Comparison of ENCODE assay signal across 16 cellular contexts in genomic region chr18:50125456-50125855, GRCh38.
DNase-seq lines count a peak whose midpoint lies in the region; FAIRE-seq and TF ChIP-seq lines count a peak whose summit lies in the region.
"Had no signal": no experiment of that assay in that cellular context is flagged by ENCODE, and none has a peak within 500 bp of the region (broad histone marks: within the 10 kb centered on the region; RNA-seq: fewer than 3 reads in every experiment).

No MANE protein-coding gene starts in this region.

- no peaks in the 10 kb centered on the region for H4K20me1 ChIP-seq in astrocyte (ENCODE audit: insufficient read depth, low read length)
- H4K20me1 ChIP-seq: BLaER1 had no signal

- H3K4me2 ChIP-seq in astrocyte (ENCODE audit: low read length) = no peak overlapping the region
- H3K4me2 ChIP-seq: BLaER1 had no signal

- H3K27me3 ChIP-seq in astrocyte (ENCODE audit: insufficient read depth, low read length) = peaks cover 3% of the 10 kb centered on the region
- no peaks in the 10 kb centered on the region for H3K27me3 ChIP-seq in vagina
- H3K27me3 ChIP-seq: BLaER1 had no signal

- no peak for TF ChIP-seq POLR2A in vagina (IDR thresholded peaks at IDR 0.05)

- H3K79me2 ChIP-seq in astrocyte (ENCODE audit: insufficient read depth, low read length) = no peaks in the 10 kb centered on the region

- FAIRE-seq in astrocyte (lab: Jason Lieb, UNC) = no peak
- FAIRE-seq: GM12892 had no signal

- H3K27me3 Mint-ChIP-seq in astrocyte (ENCODE audit: low read depth, unreplicated experiment) = no peaks in the 10 kb centered on the region

- no peak overlapping the region for H3K4me3 Mint-ChIP-seq in astrocyte (ENCODE audit: unreplicated experiment)
- H3K4me3 Mint-ChIP-seq: CD8-positive, alpha-beta memory T cell; H9 had no signal

- H3K4me1 Mint-ChIP-seq in astrocyte (ENCODE audit: low read depth, unreplicated experiment) = peaks cover 25% of the 10 kb centered on the region
- H3K4me1 Mint-ChIP-seq: CD8-positive, alpha-beta memory T cell had no signal

- H3K36me3 ChIP-seq in astrocyte (ENCODE audit: insufficient read depth, low read length) (no peaks in the 10 kb centered on the region), vagina (no peaks in the 10 kb centered on the region)
- H3K36me3 ChIP-seq: BLaER1 had no signal

- H2AFZ ChIP-seq in astrocyte (ENCODE audit: low read depth, low read length) = no peak overlapping the region

- H3K27ac ChIP-seq in astrocyte (ENCODE audit: low read depth, low read length) (no peak overlapping the region), vagina (no peak overlapping the region)
- H3K27ac ChIP-seq: 22Rv1, BLaER1 had no signal

- TF ChIP-seq CTCF in astrocyte (IDR thresholded peaks at IDR 0.05; ENCODE audit: insufficient read depth, low read depth, low read length) (no peak), vagina (IDR thresholded peaks at IDR 0.05) (no peak)

- DNase-seq in DMS53 (lab: John Stamatoyannopoulos, UW) (peak; percentile 18), DMS53 treated with DMSO at 0.1 percent for 48 hours (lab: John Stamatoyannopoulos, UW; ENCODE audit: unreplicated experiment) (no peak), astrocyte (ENCODE audit: low read depth) (no peak), kidney tubule cell (ENCODE audit: low spot score) (peak; percentile 48), COLO668 (lab: John Stamatoyannopoulos, UW; ENCODE audit: unreplicated experiment) (no peak), vagina (ENCODE audit: extremely low spot score in 2 of 2) (no peak), GM19240 (ENCODE audit: insufficient read length, low spot score) (no peak)
- DNase-seq: AML-193; CD8-positive, alpha-beta memory T cell; DND-41; GDM1; GOT3; H9 had no signal

- H3K4me3 ChIP-seq in astrocyte (ENCODE audit: insufficient read depth, low read depth, low read length) (no peak overlapping the region), vagina (no peak overlapping the region)
- H3K4me3 ChIP-seq: BLaER1 had no signal

- H3K9me3 Mint-ChIP-seq in astrocyte (ENCODE audit: unreplicated experiment) = peaks cover 1% of the 10 kb centered on the region
- H3K9me3 Mint-ChIP-seq: CD8-positive, alpha-beta memory T cell; H9 had no signal

- no peak overlapping the region for H3K9ac ChIP-seq in astrocyte (ENCODE audit: low read length)
- H3K9ac ChIP-seq: BLaER1 had no signal

- intact Hi-C loops in vagina (cut with DNase I) = no loop called here

- peaks cover 2% of the 10 kb centered on the region for H3K36me3 Mint-ChIP-seq in astrocyte (ENCODE audit: low read depth, unreplicated experiment)
- H3K36me3 Mint-ChIP-seq: CD8-positive, alpha-beta memory T cell had no signal

- no peaks in the 10 kb centered on the region for H3K9me3 ChIP-seq in astrocyte (ENCODE audit: insufficient read depth, low read depth, low read length)
- H3K9me3 ChIP-seq in vagina = no peaks in the 10 kb centered on the region
- H3K9me3 ChIP-seq: BLaER1 had no signal

- H3K27ac Mint-ChIP-seq in astrocyte (ENCODE audit: unreplicated experiment) = peak overlapping the region; percentile 22
- H3K27ac Mint-ChIP-seq: CD8-positive, alpha-beta memory T cell; H9 had no signal

- H3K4me1 ChIP-seq in astrocyte (ENCODE audit: insufficient read depth, low read length) (no peaks in the 10 kb centered on the region), vagina (no peaks in the 10 kb centered on the region)
- H3K4me1 ChIP-seq: BLaER1 had no signal

Comparison
In these comparisons a context has a peak if more than half of its experiments do, and no peak if none do; other contexts are left out.
1. DNase-seq: peak in DMS53 (single experiment) and kidney tubule cell (single experiment); none in DMS53 treated with DMSO at 0.1 percent for 48 hours (single experiment), astrocyte (single experiment), COLO668 (single experiment), vagina (0 of 2) and GM19240 (single experiment).